1 cellular context compared by ENCODE assay signal in the genomic region with DNA sequence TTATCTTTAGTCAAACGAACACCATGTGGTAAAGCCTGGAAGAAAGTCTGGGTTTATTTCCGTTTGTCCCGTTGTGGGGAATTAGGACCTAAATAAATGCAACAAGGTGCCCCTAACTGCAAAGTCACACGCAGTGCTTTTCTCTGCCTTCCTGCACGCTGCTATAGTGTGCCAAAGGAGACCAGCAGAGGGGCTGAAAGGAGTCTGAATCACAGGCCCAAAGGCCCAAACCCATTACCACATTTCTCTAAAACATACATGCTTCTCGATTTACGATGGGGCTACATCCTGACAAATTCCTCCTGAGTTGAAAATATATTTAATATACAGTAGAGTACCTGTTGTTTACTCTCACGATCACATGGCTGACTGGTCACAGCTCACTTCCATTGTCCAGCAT.
TF ChIP-seq lines count a peak whose summit lies in the region.

No MANE protein-coding gene starts in this region.

TF ChIP-seq in IMR-90, 13 proteins besides CTCF, POLR2A, EP300 and RAD21 (continued from another document):
- TF ChIP-seq RCOR1 (IDR thresholded peaks at IDR 0.05; ENCODE audit: insufficient replicate concordance, low read length) (no peak), SMC3 (IDR thresholded peaks at IDR 0.05; ENCODE audit: low read depth, low read length) (no peak), MXI1 (IDR thresholded peaks at IDR 0.05; ENCODE audit: borderline replicate concordance, low read depth, low read length) (no peak)
